Comparison of ENCODE assay signal across 1 cellular context in genomic region chr16:30585400-30586191, GRCh38.
A peak's percentile ranks its signal among the peaks of the same experiment; 100 is the strongest.
TF ChIP-seq lines count a peak whose summit lies in the region.

Gene ZNF785 (minus strand): TSS chr16:30585697. CDS start chr16:30585611, 86 bp downstream.

TF ChIP-seq in K562, 482 proteins besides CTCF, POLR2A, EP300 and RAD21 (continued from another document):
- TF ChIP-seq TOE1 (IDR thresholded peaks at IDR 0.05; ENCODE audit: borderline replicate concordance) (peak; percentile 79), TOE1 (CRISPR knock-in tag; IDR thresholded peaks at IDR 0.05; ENCODE audit: borderline replicate concordance, low read depth) (peak; percentile 84; the same call in 1 of the 2 replicates), ZNF507 (tag; conservative IDR thresholded peaks at IDR 0.05) (no peak), ATF7 (IDR thresholded peaks at IDR 0.05) (peak; percentile 74), MED1 (CRISPR knock-in tag; IDR thresholded peaks at IDR 0.05; ENCODE audit: borderline replicate concordance) (no peak), ATF6 (CRISPR knock-in tag; IDR thresholded peaks at IDR 0.05) (peak; percentile 95), JUND (IDR thresholded peaks at IDR 0.05; ENCODE audit: borderline replicate concordance, low read depth, low read length) (peak; percentile 72; the same call in 1 of the 2 replicates), JUND (tag; IDR thresholded peaks at IDR 0.05; ENCODE audit: borderline replicate concordance, low read depth, low read length) (peak; percentile 65; the same call in 1 of the 3 replicates), ZSCAN29 (IDR thresholded peaks at IDR 0.05) (no peak), ZNF445 (CRISPR knock-in tag; IDR thresholded peaks at IDR 0.05; ENCODE audit: low read depth) (no peak), ELF1 (tag; IDR thresholded peaks at IDR 0.05) (0 out of 2 replicates have a peak, but pooled peaks have one; percentile 61), ZNF512 (tag; IDR thresholded peaks at IDR 0.05) (no peak)
- TF ChIP-seq, protein P1, sequence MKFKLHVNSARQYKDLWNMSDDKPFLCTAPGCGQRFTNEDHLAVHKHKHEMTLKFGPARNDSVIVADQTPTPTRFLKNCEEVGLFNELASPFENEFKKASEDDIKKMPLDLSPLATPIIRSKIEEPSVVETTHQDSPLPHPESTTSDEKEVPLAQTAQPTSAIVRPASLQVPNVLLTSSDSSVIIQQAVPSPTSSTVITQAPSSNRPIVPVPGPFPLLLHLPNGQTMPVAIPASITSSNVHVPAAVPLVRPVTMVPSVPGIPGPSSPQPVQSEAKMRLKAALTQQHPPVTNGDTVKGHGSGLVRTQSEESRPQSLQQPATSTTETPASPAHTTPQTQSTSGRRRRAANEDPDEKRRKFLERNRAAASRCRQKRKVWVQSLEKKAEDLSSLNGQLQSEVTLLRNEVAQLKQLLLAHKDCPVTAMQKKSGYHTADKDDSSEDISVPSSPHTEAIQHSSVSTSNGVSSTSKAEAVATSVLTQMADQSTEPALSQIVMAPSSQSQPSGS (CRISPR knock-in tag; IDR thresholded peaks at IDR 0.05): 0 out of 2 replicates have a peak, but pooled peaks have one; percentile 29
